In the genomic region with DNA sequence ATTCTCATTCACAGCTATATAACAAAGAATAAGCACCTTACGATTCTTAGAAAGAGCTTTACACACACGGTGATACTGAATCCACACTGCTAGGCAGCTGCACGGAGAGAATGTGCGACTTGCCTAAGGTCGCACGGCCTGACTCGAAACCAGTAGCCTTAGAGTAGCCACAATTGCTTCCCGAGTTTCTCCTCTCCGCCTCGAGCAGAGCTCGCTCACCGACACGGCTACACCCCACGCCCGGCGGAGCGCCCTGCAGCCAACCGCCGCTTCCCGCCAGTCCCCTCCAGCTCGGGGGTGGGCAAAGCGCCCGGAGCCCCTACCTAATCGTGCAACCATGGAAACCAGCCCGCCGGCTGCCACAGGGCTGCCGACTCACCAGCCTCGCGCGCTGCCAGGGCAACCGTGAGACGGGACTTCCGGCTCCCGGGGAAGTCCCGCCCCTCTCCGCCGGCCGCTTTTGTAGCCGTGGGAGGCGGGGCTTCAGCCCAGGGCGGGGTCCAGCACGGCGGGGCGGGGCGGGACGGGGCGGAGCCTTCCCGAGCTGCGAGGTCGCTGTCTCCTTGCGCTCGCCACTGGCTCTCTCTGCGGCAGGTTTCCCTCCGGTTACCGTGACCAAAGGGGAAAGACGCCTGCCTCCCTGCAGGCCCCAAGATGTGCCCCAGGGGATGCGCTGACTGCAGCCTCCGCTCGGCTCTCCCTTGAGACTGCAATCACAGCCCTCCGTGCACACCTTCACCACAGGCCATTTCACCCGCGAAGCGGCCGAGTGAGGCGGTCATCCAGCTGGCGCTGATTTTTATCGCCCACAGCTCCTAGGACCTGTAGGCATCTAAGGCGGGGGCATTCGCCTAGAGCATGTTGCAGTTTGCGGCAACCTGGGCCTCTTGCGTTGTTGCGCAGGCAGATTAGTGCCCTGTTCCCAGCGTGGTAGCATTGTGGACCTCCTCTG, we compare ENCODE assay signal across 8 cellular contexts. TPM values are rescaled to one million over a fixed set of nuclear protein-coding genes. Genes with fewer than 3 reads are reported as not detected.
A peak's percentile ranks its signal among the peaks of the same experiment; 100 is the strongest.
DNase-seq lines count a peak whose midpoint lies in the region; ATAC-seq and TF ChIP-seq lines count a peak whose summit lies in the region.

No MANE protein-coding gene starts in this region.

- peaks cover 20% of the 10 kb centered on the region for H3K79me2 ChIP-seq in smooth muscle cell (ENCODE audit: low read depth)

- H3K4me1 ChIP-seq in smooth muscle cell (ENCODE audit: low read depth), result peaks cover 37% of the 10 kb centered on the region

- DNase-seq in A172 (ENCODE audit: low spot score) (peak; percentile 83), NCI-H226 (peak; percentile 92), activated B cell treated with CpG ODN at 0.5 μM for 24 hours (peak; percentile 90), cardiac fibroblast (ENCODE audit: low read depth in 2 of 2) (peak; percentile 92 to 97), inferior parietal cortex (ENCODE audit: extremely low spot score) (peak; percentile 93), smooth muscle cell (lab: John Stamatoyannopoulos, UW; ENCODE audit: unreplicated experiment) (peak; percentile 91)

- TF ChIP-seq CTCF in activated B cell treated with CpG ODN at 0.5 μM for 24 hours (IDR thresholded peaks at IDR 0.05) (no peak), cardiac fibroblast (IDR thresholded peaks at IDR 0.05; ENCODE audit: low read depth, low read length) (no peak), smooth muscle cell (IDR thresholded peaks at IDR 0.05; ENCODE audit: borderline replicate concordance, insufficient read depth, poor library complexity, severe bottlenecking) (no peak)

- H3K27ac ChIP-seq in smooth muscle cell (ENCODE audit: low read depth), result peak overlapping the region; percentile 99

- H3K36me3 ChIP-seq in smooth muscle cell (ENCODE audit: low read depth), result no peaks in the 10 kb centered on the region

- peak overlapping the region; percentile 99 for H3K27ac Mint-ChIP-seq in activated B cell treated with CpG ODN at 0.5 μM for 24 hours

- H3K4me3 Mint-ChIP-seq in activated B cell treated with CpG ODN at 0.5 μM for 24 hours, result peak overlapping the region; percentile 92

- H3K27me3 Mint-ChIP-seq in activated B cell treated with CpG ODN at 0.5 μM for 24 hours, result no peaks in the 10 kb centered on the region

- H3K9ac ChIP-seq in smooth muscle cell (ENCODE audit: low read depth), result peak overlapping the region; percentile 95

- peaks cover 49% of the 10 kb centered on the region for H3K4me1 Mint-ChIP-seq in activated B cell treated with CpG ODN at 0.5 μM for 24 hours

- H3K9me3 Mint-ChIP-seq in activated B cell treated with CpG ODN at 0.5 μM for 24 hours, result no peaks in the 10 kb centered on the region

- WGBS in smooth muscle cell (ENCODE audit: low lambda C conversion rate), result 2% methylated on average over 67 of the region's 73 CpGs

- CTCF ChIA-PET in activated B cell treated with CpG ODN at 0.5 μM for 24 hours (lab: Charles Lee), result interaction anchor here (1.0 to 1.6 kb wide), 4 partner anchors 12 to 175 kb away, joined by 3 to 6 read pairs (median 4); partner anchors contain the start of genes C11orf98, CSKMT and SLC3A2

- H2AFZ ChIP-seq in smooth muscle cell (ENCODE audit: low read depth), result peak overlapping the region; percentile 34

- peaks cover 40% of the 10 kb centered on the region for H3F3A ChIP-seq in smooth muscle cell (ENCODE audit: low read depth)

- POLR2A ChIA-PET in activated B cell treated with CpG ODN at 0.5 μM for 24 hours (lab: Charles Lee), result interaction anchor here (0.6 to 8.0 kb wide), 22 partner anchors 12 to 174 kb away, joined by 3 to 188 read pairs (median 8); partner anchors contain the start of genes B3GAT3, C11orf98, CSKMT and EEF1G

- H4K20me1 ChIP-seq in smooth muscle cell (ENCODE audit: low read depth), result no peaks in the 10 kb centered on the region

- H3K27me3 ChIP-seq in smooth muscle cell (ENCODE audit: low read depth), result no peaks in the 10 kb centered on the region

- ATAC-seq in GM18867 (IDR thresholded peaks at IDR 0.05; ENCODE audit: unreplicated experiment) (peak; percentile 61), HG03175 (IDR thresholded peaks at IDR 0.05; ENCODE audit: unreplicated experiment) (peak; percentile 53), activated B cell treated with CpG ODN at 0.5 μM for 24 hours (ENCODE audit: low read depth) (peak; percentile 73)

- peaks cover 23% of the 10 kb centered on the region for H3K36me3 Mint-ChIP-seq in activated B cell treated with CpG ODN at 0.5 μM for 24 hours (ENCODE audit: low read depth)

- H3K9me3 ChIP-seq in smooth muscle cell (replicated peaks; ENCODE audit: low read depth), result no peaks in the 10 kb centered on the region

- peak overlapping the region; percentile 98 for H3K4me2 ChIP-seq in smooth muscle cell

- intact Hi-C loops in activated B cell treated with CpG ODN at 0.5 μM for 24 hours (cut with micrococcal nuclease), result loop anchor here (1.0 to 2.0 kb wide), 3 partner anchors 27 to 175 kb away; partner anchors contain the start of genes GANAB and UBXN1

- peak overlapping the region; percentile 62 to 71 for H3K4me3 ChIP-seq in cardiac fibroblast (replicated peaks in 1 of 2; ENCODE audit: low read depth in 2 of 2, low read length in 2 of 2)
- peak overlapping the region; percentile 70 for H3K4me3 ChIP-seq in smooth muscle cell

RNA-seq across cellular contexts. Expression of gene BSCL2, which starts 1.1 kb away (rescaled TPM):
- 141 and 186 TPM in 2 replicates for total RNA-seq in A172 (2014; rRNA removed; shearing (Covaris generic))
- total RNA-seq in activated B cell treated with CpG ODN at 0.5 μM for 24 hours, result 18.6 and 27.8 TPM in 2 replicates
- 76.4 and 79.7 TPM in 2 replicates for total RNA-seq in smooth muscle cell
- 115 and 123 TPM in 2 replicates for polyA plus RNA-seq in smooth muscle cell

RNA-seq across cellular contexts. Expression of gene GNG3, which starts 1.3 kb away (rescaled TPM):
- not detected in 2 replicates for total RNA-seq in A172 (2014; rRNA removed; shearing (Covaris generic))
- total RNA-seq in activated B cell treated with CpG ODN at 0.5 μM for 24 hours (1.8 and 2.7 TPM in 2 replicates), smooth muscle cell (0.18 TPM in 1 of 2 replicates, not detected in the other)
- 0.18 and 1.2 TPM in 2 replicates for polyA plus RNA-seq in smooth muscle cell

RNA-seq across cellular contexts. Expression of gene LRRN4CL, which starts 16.8 kb away (rescaled TPM):
- 2.8 and 5.1 TPM in 2 replicates for total RNA-seq in A172 (2014; rRNA removed; shearing (Covaris generic))
- total RNA-seq in activated B cell treated with CpG ODN at 0.5 μM for 24 hours (0.13 and 0.17 TPM in 2 replicates), smooth muscle cell (0.76 and 1.3 TPM in 2 replicates)
- not detected in 2 replicates for polyA plus RNA-seq in smooth muscle cell

RNA-seq across cellular contexts. Expression of gene HNRNPUL2, which starts 21.1 kb away (rescaled TPM):
- 5.1 and 6.5 TPM in 2 replicates for total RNA-seq in A172 (2014; rRNA removed; shearing (Covaris generic))
- total RNA-seq in activated B cell treated with CpG ODN at 0.5 μM for 24 hours (58.2 and 63.9 TPM in 2 replicates), smooth muscle cell (14.3 and 19.4 TPM in 2 replicates)
- 3.6 and 4.5 TPM in 2 replicates for polyA plus RNA-seq in smooth muscle cell

RNA-seq across cellular contexts. Expression of gene TTC9C, which starts 22.1 kb away (rescaled TPM):
- 41.0 and 69.6 TPM in 2 replicates for total RNA-seq in A172 (2014; rRNA removed; shearing (Covaris generic))
- total RNA-seq in activated B cell treated with CpG ODN at 0.5 μM for 24 hours (35.5 and 44.0 TPM in 2 replicates), smooth muscle cell (20.1 and 53.0 TPM in 2 replicates)
- polyA plus RNA-seq in smooth muscle cell, result 46.9 and 49.3 TPM in 2 replicates

Comparison
In these comparisons a context has a peak if more than half of its experiments do, and no peak if none do; other contexts are left out.
1. Peak in every context shown above with its lines: DNase-seq, ATAC-seq, H3K4me3 ChIP-seq and H3K27ac ChIP-seq.